In the genomic region with DNA sequence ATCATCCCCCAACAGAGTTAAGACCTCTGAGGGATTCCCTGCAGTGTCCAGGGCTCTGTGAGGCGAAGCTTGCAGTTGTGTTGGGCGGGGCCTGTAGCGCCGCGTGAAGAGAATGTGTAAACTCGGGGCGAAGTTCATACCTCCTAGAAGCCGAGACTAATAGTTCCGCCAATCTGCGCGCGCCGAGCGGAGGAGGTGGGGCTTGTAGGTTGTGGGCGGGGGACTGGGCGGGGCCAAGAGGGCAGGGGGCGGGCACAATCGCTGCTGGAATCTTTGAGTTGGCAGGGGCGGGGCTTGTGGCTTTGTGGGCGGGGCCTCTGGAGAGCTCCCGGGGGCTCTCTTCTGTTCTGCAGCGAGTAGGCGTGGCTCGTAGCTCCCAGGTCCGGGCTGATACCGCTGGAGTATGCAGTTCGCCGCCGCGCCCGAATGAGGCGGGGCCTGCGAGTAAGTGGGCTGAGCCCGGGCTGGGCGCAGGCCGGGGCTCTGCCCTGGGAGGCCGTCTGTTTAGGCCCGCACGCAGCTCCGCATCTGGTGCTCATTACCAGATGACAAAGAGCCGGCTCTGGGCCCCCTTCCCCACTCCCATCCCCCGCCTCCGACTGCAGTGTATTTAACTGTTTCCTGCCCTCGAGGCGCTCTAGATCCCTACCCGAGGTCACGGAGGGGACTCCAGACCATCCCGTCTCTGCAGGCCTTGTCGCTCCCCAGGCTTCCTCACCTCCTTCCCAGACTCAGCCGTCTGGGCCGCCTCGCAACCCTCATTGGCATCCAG, we compare ENCODE assay signal across 8 cellular contexts.
A peak's percentile ranks its signal among the peaks of the same experiment; 100 is the strongest.
DNase-seq lines count a peak whose midpoint lies in the region; ATAC-seq lines count a peak whose summit lies in the region.

No MANE protein-coding gene starts in this region.

- peak; percentile 50 for ATAC-seq in GM19023 (IDR thresholded peaks at IDR 0.05; ENCODE audit: unreplicated experiment)
- peak; percentile 60 for ATAC-seq in HG03175 (IDR thresholded peaks at IDR 0.05; ENCODE audit: unreplicated experiment)

- H3K27ac ChIP-seq in caudate nucleus (ENCODE audit: low read depth, low read length), result peak overlapping the region; percentile 89

- DNase-seq in AG08395 (ENCODE audit: low spot score), result peak; percentile 98
- peak; percentile 98 for DNase-seq in NCI-H2227 treated with DMSO at 0.1 percent for 48 hours (lab: John Stamatoyannopoulos, UW)
- DNase-seq in activated CD4-positive, CD25-positive, alpha-beta regulatory T cell (lab: John Stamatoyannopoulos, UW), result peak; percentile 95 to 99 (median 98)
- peak in 60 of 61 donors; percentile 61 to 97 (median 90) for DNase-seq in caudate nucleus (lab: John Stamatoyannopoulos, UW)
- peak; percentile 86 for DNase-seq in inferior parietal cortex (ENCODE audit: extremely low spot score)
- peak; percentile 99 for DNase-seq in smooth muscle cell of the brain vasculature (ENCODE audit: low read depth, low spot score)

Comparison
In these comparisons a context has a peak if more than half of its experiments do, and no peak if none do; other contexts are left out.
1. Peak in every context shown above with its lines: DNase-seq, ATAC-seq and H3K27ac ChIP-seq.